ENCODE assay signal across 25 cellular contexts in genomic region chr15:57556040-57556439, GRCh38. TPM values are rescaled to one million over a fixed set of nuclear protein-coding genes. Genes with fewer than 3 reads are reported as not detected.
"Had no signal": no experiment of that assay in that cellular context is flagged by ENCODE, and none has a peak within 500 bp of the region (broad histone marks: within the 10 kb centered on the region; RNA-seq: fewer than 3 reads in every experiment).

No MANE protein-coding gene starts in this region.

- H3K27me3 Mint-ChIP-seq: activated CD4-positive, alpha-beta T cell treated with anti-CD3 and anti-CD28 coated beads for 36 hours; activated naive CD8-positive, alpha-beta T cell; T-cell had no signal

- DNase-seq: activated CD4-positive, alpha-beta memory T cell treated with anti-CD3 and anti-CD28 coated beads, Interleukin-2, amount 10 ng/mL, durations not matched to agents 7 days and 5 days; activated CD4-positive, alpha-beta T cell treated with anti-CD3 and anti-CD28 coated beads for 36 hours; activated CD4-positive, alpha-beta T cell treated with anti-CD3 and anti-CD28 coated beads, Interleukin-2, amount 50 U/mL, for 1 hour; activated gamma-delta T cell; activated naive CD4-positive, alpha-beta T cell treated with anti-CD3 and anti-CD28 coated beads for 36 hours; activated T-cell treated with anti-CD3 and anti-CD28 coated beads for 4 hours; activated T-cell treated with anti-CD3 and anti-CD28 coated beads, Interleukin-2, amount 50 U/mL, for 48 hours; amygdala; brain microvascular endothelial cell; cerebellar nuclear complex; Karpas-422; MM.1S; NCI-H1105; NCI-H1436; NCI-H1694 treated with DMSO at 0.1 percent for 48 hours; NCI-H2029 treated with DMSO at 0.1 percent for 48 hours; PC-3; SHP77 treated with DMSO at 0.1 percent for 48 hours; T-cell; T-helper 2 cell; T1000 had no signal

- H3K27me3 ChIP-seq: brain microvascular endothelial cell had no signal

- H3K4me3 Mint-ChIP-seq: activated CD4-positive, alpha-beta memory T cell treated with anti-CD3 and anti-CD28 coated beads, Interleukin-2, amount 10 ng/mL, durations not matched to agents 7 days and 5 days; activated CD4-positive, alpha-beta T cell treated with anti-CD3 and anti-CD28 coated beads for 36 hours; activated naive CD4-positive, alpha-beta T cell treated with anti-CD3 and anti-CD28 coated beads for 36 hours; activated naive CD8-positive, alpha-beta T cell; activated T-helper 17 cell treated with anti-CD3 and anti-CD28 coated beads, Interleukin-2, amount 50 U/mL, for 72 hours; T-cell had no signal

- H3K9me3 Mint-ChIP-seq: activated naive CD4-positive, alpha-beta T cell treated with anti-CD3 and anti-CD28 coated beads for 36 hours; activated T-helper 17 cell treated with anti-CD3 and anti-CD28 coated beads, Interleukin-2, amount 50 U/mL, for 72 hours; T-cell had no signal

- H3K36me3 Mint-ChIP-seq: activated naive CD8-positive, alpha-beta T cell; T-cell had no signal

- ATAC-seq: activated CD4-positive, alpha-beta T cell treated with anti-CD3 and anti-CD28 coated beads for 36 hours; activated T-helper 17 cell treated with anti-CD3 and anti-CD28 coated beads, Interleukin-2, amount 50 U/mL, for 72 hours; K562; PC-3; T-cell had no signal

- H3K4me3 ChIP-seq: K562 had no signal

- H3K27ac ChIP-seq: brain microvascular endothelial cell had no signal

- H3K27ac Mint-ChIP-seq: activated CD4-positive, alpha-beta memory T cell treated with anti-CD3 and anti-CD28 coated beads, Interleukin-2, amount 10 ng/mL, durations not matched to agents 7 days and 5 days; activated CD4-positive, alpha-beta T cell treated with anti-CD3 and anti-CD28 coated beads for 36 hours; activated naive CD4-positive, alpha-beta T cell treated with anti-CD3 and anti-CD28 coated beads for 36 hours; activated naive CD8-positive, alpha-beta T cell; activated T-helper 17 cell treated with anti-CD3 and anti-CD28 coated beads, Interleukin-2, amount 50 U/mL, for 72 hours; T-cell had no signal

- H3K36me3 ChIP-seq: brain microvascular endothelial cell had no signal

RNA-seq across cellular contexts. Expression of gene MYZAP, which starts 35.7 kb away (rescaled TPM):
- total RNA-seq: activated CD8-positive, alpha-beta memory T cell treated with anti-CD3 and anti-CD28 coated beads for 36 hours; activated T-helper 17 cell treated with anti-CD3 and anti-CD28 coated beads, Interleukin-2, amount 50 U/mL, for 72 hours; K562 had no signal
